ENCODE assay signal across 2 cellular contexts in genomic region chr9:34575775-34576592, GRCh38.
TF ChIP-seq lines count a peak whose summit lies in the region.

No MANE protein-coding gene starts in this region.

TF ChIP-seq in IMR-90, 13 proteins besides CTCF, POLR2A, EP300 and RAD21 (continued from another document):
- TF ChIP-seq RFX5 (IDR thresholded peaks at IDR 0.05; ENCODE audit: low read depth, low read length): no peak
- TF ChIP-seq BHLHE40 (IDR thresholded peaks at IDR 0.05; ENCODE audit: low read depth, low read length): no peak
- TF ChIP-seq NFE2L2 (IDR thresholded peaks at IDR 0.05; ENCODE audit: low read depth, low read length): no peak
- no peak for TF ChIP-seq USF2 (IDR thresholded peaks at IDR 0.05; ENCODE audit: low read depth, low read length)
- TF ChIP-seq ELK1 (IDR thresholded peaks at IDR 0.05; ENCODE audit: borderline replicate concordance, low read depth, low read length): no peak

TF ChIP-seq in WTC11, 78 proteins besides CTCF, POLR2A, EP300 and RAD21 (continued from another document):
- TF ChIP-seq ATF2 (CRISPR knock-in tag; IDR thresholded peaks at IDR 0.05; ENCODE audit: borderline replicate concordance, low read depth) (no peak), NR1H2 (CRISPR knock-in tag; IDR thresholded peaks at IDR 0.05) (no peak), ZNF281 (CRISPR knock-in tag; IDR thresholded peaks at IDR 0.05) (no peak)
